In the genomic region with DNA sequence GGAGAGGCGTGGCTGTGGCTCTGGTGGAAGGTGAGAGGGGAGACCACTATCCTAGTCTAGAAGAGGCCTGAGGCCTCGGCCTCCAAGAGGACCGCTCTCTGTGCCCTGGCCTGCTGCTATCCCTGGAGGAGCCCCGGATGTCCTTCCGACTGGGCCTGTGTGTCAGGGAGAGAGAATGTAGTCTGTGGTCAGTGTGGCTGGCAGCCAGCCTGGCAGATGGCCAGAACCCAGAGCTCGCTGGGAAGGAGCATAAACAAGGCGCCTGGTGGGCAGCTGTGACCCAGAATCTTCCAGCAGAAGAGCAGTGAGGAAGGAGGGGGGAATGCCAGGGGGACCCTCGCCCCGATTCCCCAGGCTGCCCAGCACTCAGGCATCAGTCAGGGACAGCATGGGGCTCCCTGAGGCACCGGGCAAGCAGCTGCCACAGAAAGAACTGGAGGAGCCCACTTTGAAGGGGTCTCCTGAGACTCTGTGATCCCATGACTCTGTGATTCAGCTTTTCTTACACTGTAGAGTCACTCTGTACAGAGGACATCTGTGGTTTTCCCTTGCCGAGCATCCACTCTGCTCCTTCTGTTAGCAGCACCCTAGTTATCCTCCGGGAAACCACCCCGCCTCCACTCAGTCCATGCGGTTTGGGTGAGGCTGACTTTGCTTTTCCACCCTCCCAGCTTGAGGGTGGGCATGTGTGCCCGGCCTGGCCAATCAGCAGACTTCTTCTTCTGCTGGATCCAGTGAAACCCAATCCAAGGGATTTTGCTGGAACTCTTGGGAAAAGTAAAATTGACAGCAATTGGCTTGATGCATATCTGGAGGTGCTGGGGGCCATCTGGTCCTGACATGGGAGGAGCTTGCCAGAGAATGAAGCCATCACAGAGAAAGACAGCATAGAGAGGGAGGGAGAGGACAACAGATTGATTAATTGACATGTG, we compare ENCODE assay signal across 1 cellular context.
A peak's percentile ranks its signal among the peaks of the same experiment; 100 is the strongest.
TF ChIP-seq lines count a peak whose summit lies in the region.

No MANE protein-coding gene starts in this region.

TF ChIP-seq in A549, 52 proteins besides CTCF, POLR2A, EP300 and RAD21 (continued from another document):
- TF ChIP-seq, protein P1, sequence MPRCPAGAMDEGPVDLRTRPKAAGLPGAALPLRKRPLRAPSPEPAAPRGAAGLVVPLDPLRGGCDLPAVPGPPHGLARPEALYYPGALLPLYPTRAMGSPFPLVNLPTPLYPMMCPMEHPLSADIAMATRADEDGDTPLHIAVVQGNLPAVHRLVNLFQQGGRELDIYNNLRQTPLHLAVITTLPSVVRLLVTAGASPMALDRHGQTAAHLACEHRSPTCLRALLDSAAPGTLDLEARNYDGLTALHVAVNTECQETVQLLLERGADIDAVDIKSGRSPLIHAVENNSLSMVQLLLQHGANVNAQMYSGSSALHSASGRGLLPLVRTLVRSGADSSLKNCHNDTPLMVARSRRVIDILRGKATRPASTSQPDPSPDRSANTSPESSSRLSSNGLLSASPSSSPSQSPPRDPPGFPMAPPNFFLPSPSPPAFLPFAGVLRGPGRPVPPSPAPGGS (IDR thresholded peaks at IDR 0.05), result peak; percentile 22; the same call in 1 of the 3 replicates
- TF ChIP-seq ZFP36 (IDR thresholded peaks at IDR 0.05; ENCODE audit: borderline replicate concordance, partially characterized antibody), result no peak
- peak; percentile 31; the same call in 1 of the 2 replicates for TF ChIP-seq EHF (CRISPR knock-in tag; IDR thresholded peaks at IDR 0.05)
- no peak for TF ChIP-seq NPAS2 (CRISPR knock-in tag; IDR thresholded peaks at IDR 0.05; ENCODE audit: borderline replicate concordance)
- TF ChIP-seq CHD2 (IDR thresholded peaks at IDR 0.05; ENCODE audit: low read length, partially characterized antibody), result no peak
- TF ChIP-seq, protein P2, sequence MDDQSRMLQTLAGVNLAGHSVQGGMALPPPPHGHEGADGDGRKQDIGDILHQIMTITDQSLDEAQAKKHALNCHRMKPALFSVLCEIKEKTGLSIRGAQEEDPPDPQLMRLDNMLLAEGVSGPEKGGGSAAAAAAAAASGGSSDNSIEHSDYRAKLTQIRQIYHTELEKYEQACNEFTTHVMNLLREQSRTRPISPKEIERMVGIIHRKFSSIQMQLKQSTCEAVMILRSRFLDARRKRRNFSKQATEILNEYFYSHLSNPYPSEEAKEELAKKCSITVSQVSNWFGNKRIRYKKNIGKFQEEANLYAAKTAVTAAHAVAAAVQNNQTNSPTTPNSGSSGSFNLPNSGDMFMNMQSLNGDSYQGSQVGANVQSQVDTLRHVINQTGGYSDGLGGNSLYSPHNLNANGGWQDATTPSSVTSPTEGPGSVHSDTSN (IDR thresholded peaks at IDR 0.05), result no peak; the same call in 1 of the 2 replicates
- no peak for TF ChIP-seq JUNB (IDR thresholded peaks at IDR 0.05)
